1 cellular context compared by ENCODE assay signal in genomic region chr2:148590613-148591012, GRCh38.
TF ChIP-seq lines count a peak whose summit lies in the region.

No MANE protein-coding gene starts in this region.

TF ChIP-seq in GM12878, 131 proteins besides CTCF, POLR2A, EP300 and RAD21 (continued from another document):
- TF ChIP-seq ATF2 (IDR thresholded peaks at IDR 0.05; ENCODE audit: low read length) (no peak), CHD4 (IDR thresholded peaks at IDR 0.05) (no peak)
TF ChIP-seq in GM12878: peak in this region for 2.
